ENCODE assay signal across 8 cellular contexts in the genomic region with DNA sequence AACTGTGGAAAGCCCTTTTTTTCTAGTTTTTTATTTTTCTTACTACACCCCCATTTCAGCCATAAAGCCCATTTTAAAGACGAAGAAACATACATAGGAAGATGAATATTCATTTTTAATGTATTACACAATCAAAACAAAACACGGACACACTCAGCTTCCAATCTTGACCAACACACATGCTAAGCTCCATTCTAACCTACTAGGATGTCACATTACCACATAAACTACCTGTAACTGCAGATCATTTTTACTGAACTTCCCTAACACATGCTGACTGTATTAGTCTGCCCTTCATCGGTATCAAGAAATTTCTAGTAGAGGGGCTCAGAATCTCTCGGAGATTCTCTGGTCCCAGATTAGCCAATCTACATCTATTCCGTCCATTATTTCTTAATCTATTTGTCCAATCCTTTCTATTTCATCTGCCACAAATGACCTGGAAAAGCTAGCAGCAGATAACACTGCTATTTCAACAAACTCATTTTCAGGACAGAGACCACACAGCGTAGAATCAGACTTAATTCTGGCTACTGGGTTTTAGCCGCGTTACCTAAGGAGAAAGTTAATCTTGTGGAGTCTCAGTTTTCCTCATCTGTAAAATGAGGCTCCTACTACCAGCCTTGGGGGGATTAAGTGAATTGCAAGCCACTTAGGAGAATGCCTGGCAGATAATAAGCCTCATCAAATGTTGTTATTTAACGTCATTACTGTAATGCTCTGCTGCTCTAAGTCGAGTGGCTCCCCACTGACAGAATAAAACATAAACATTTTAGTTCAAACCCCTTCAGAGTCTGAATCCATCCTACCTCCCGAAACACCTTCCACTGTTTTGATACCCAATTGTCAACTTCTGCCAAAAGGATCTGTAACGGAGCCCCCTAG. TPM values are rescaled to one million over a fixed set of nuclear protein-coding genes. Genes with fewer than 3 reads are reported as not detected.
A peak's percentile ranks its signal among the peaks of the same experiment; 100 is the strongest.
DNase-seq lines count a peak whose midpoint lies in the region; TF ChIP-seq lines count a peak whose summit lies in the region.

No MANE protein-coding gene starts in this region.

- H3K27me3 ChIP-seq in iPS-20b (ENCODE audit: insufficient read depth, low read length): no peaks in the 10 kb centered on the region

- no peak for TF ChIP-seq CTCF in VCaP (conservative IDR thresholded peaks at IDR 0.05)

- H3K9me3 ChIP-seq in iPS-20b (ENCODE audit: insufficient read depth, low read depth, low read length): no peaks in the 10 kb centered on the region

- DNase-seq in DMS79 treated with DMSO at 0.1 percent for 48 hours (lab: John Stamatoyannopoulos, UW): peak; percentile 10
- DNase-seq in DMS79 (lab: John Stamatoyannopoulos, UW): no peak
- no peak for DNase-seq in GM19238 (ENCODE audit: insufficient read length, low spot score)
- DNase-seq in NCI-H226: no peak
- DNase-seq in H4 (ENCODE audit: low spot score): no peak

- peak overlapping the region; percentile 98 for H3K27ac ChIP-seq in VCaP
- no peak overlapping the region for H3K27ac ChIP-seq in iPS-20b (ENCODE audit: low read length)
- H3K27ac ChIP-seq in temporal lobe (ENCODE audit: low read depth, low read length): peak overlapping the region; percentile 61

- peak overlapping the region; percentile 67; the same call in 1 of the 2 replicates for H3K9ac ChIP-seq in iPS-20b (ENCODE audit: low read depth, low read length)

- H3K4me3 ChIP-seq in iPS-20b (ENCODE audit: low read length): peak overlapping the region; percentile 90

- no peaks in the 10 kb centered on the region for H3K36me3 ChIP-seq in iPS-20b (ENCODE audit: insufficient read depth, low read depth, low read length)

- H3K4me1 ChIP-seq in iPS-20b (ENCODE audit: insufficient read depth, low read length): peaks cover 14% of the 10 kb centered on the region; the same call in 1 of the 2 replicates

RNA-seq across cellular contexts. Expression of a gene that starts 1.6 kb away (rescaled TPM):
- total RNA-seq in temporal lobe: 510 TPM
- 108 and 133 TPM in 2 replicates for total RNA-seq in H4 (2014; rRNA removed; shearing (Covaris generic))
